Comparison of ENCODE assay signal across 19 cellular contexts in the genomic region with DNA sequence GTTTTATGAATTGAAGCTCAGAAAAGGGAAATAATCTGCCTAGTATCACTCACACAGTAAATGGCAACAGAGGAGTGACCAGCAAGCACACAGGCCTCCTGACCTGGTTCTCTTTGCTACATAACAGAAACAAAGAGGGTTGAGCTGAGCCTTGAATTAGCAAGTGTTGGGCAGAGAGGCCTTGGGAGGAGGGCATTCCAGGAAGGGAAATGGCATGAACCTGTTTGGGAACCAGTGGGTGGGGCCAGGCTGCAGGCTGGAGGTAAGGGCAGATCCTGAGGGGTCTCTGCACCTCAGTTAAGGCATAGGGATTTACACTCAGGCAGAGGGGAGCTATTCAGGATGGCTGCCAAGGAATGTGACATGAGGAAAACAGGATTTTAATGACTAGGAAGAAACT.
"Had no signal": no experiment of that assay in that cellular context is flagged by ENCODE, and none has a peak within 500 bp of the region (broad histone marks: within the 10 kb centered on the region; RNA-seq: fewer than 3 reads in every experiment).

No MANE protein-coding gene starts in this region.

- H3K4me1 Mint-ChIP-seq: naive B cell; stimulated activated effector memory CD8-positive, alpha-beta T cell treated with anti-CD3 and anti-CD28 coated beads, Interleukin-12 subunit alpha, Interleukin-12 subunit beta, amount 100 ng/mL, for 72 hours had no signal

- H3K9me3 Mint-ChIP-seq: naive B cell; stimulated activated effector memory CD8-positive, alpha-beta T cell treated with anti-CD3 and anti-CD28 coated beads, Interleukin-12 subunit alpha, Interleukin-12 subunit beta, amount 100 ng/mL, for 72 hours had no signal

- ATAC-seq: body of pancreas; left colon; stimulated activated effector memory CD8-positive, alpha-beta T cell treated with anti-CD3 and anti-CD28 coated beads, Interleukin-12 subunit alpha, Interleukin-12 subunit beta, amount 100 ng/mL, for 72 hours; T-helper 17 cell had no signal

- H3K36me3 ChIP-seq: colonic mucosa, uterus, WERI-Rb-1 had no signal

- H3K27me3 ChIP-seq: body of pancreas, colonic mucosa, tibial nerve, uterus had no signal

- H3K27me3 Mint-ChIP-seq: naive B cell, T-helper 17 cell had no signal

- DNase-seq: activated CD4-positive, alpha-beta T cell treated with anti-CD3 and anti-CD28 coated beads for 4 hours; activated naive CD4-positive, alpha-beta T cell treated with anti-CD3 and anti-CD28 coated beads, Interleukin-2, amount 50 U/mL, for 16 hours; activated T-cell treated with anti-CD3 and anti-CD28 coated beads for 4 hours; amniotic stem cell; body of pancreas; central memory CD4-positive, alpha-beta T cell; colonic mucosa; effector CD8-positive, alpha-beta T cell; foreskin fibroblast; left colon; naive B cell; stimulated activated CD4-positive, alpha-beta T cell treated with anti-CD3 and anti-CD28 coated beads, Interleukin-12 subunit alpha, Interleukin-12 subunit beta, amount 100 ng/mL, for 4 hours; stimulated activated CD4-positive, alpha-beta T cell treated with anti-CD3 and anti-CD28 coated beads, Interleukin-2, amount 100 ng/mL, for 24 hours; T-helper 17 cell; uterus; WERI-Rb-1 had no signal

- H3K4me3 ChIP-seq: body of pancreas, colonic mucosa, lung, tibial nerve, uterus had no signal

- H3K27ac Mint-ChIP-seq: stimulated activated effector memory CD8-positive, alpha-beta T cell treated with anti-CD3 and anti-CD28 coated beads, Interleukin-12 subunit alpha, Interleukin-12 subunit beta, amount 100 ng/mL, for 72 hours; T-helper 17 cell had no signal

- H3K27ac ChIP-seq: body of pancreas, colonic mucosa, tibial nerve, WERI-Rb-1 had no signal

- H3K4me1 ChIP-seq: body of pancreas, colonic mucosa, tibial nerve, uterus had no signal

- H3K9me3 ChIP-seq: body of pancreas, colonic mucosa, tibial nerve, uterus had no signal

- H3K4me3 Mint-ChIP-seq: naive B cell; stimulated activated effector memory CD8-positive, alpha-beta T cell treated with anti-CD3 and anti-CD28 coated beads, Interleukin-12 subunit alpha, Interleukin-12 subunit beta, amount 100 ng/mL, for 72 hours; T-helper 17 cell had no signal
